ENCODE assay signal across 10 cellular contexts in genomic region chr6:33886673-33887144, GRCh38.
DNase-seq lines count a peak whose midpoint lies in the region; ATAC-seq and TF ChIP-seq lines count a peak whose summit lies in the region.
"Had no signal": no experiment of that assay in that cellular context is flagged by ENCODE, and none has a peak within 500 bp of the region (broad histone marks: within the 10 kb centered on the region; RNA-seq: fewer than 3 reads in every experiment).

No MANE protein-coding gene starts in this region.

- ATAC-seq in GM19328 (IDR thresholded peaks at IDR 0.05; ENCODE audit: unreplicated experiment), result no peak

- DNase-seq in GM03348 (ENCODE audit: low spot score), result peak; percentile 89
- DNase-seq in RPMI7951 (ENCODE audit: low read depth), result peak; percentile 64
- DNase-seq in epithelial cell of prostate (ENCODE audit: low read depth, low spot score), result peak; percentile 51
- DNase-seq in nephron progenitor cell, result no peak
- no peak for DNase-seq in amniotic stem cell (lab: John Stamatoyannopoulos, UW)
- no peak for DNase-seq in COLO668 (lab: John Stamatoyannopoulos, UW; ENCODE audit: unreplicated experiment)
- DNase-seq in mesenteric fat pad (ENCODE audit: low spot score), result no peak
- DNase-seq: hippocampal formation, NCI-H446 had no signal

- peak overlapping the region; percentile 72 for H3K27ac Mint-ChIP-seq in nephron progenitor cell

- peak overlapping the region; percentile 31 for H3K27ac ChIP-seq in epithelial cell of prostate

- no peaks in the 10 kb centered on the region for H3K27me3 Mint-ChIP-seq in nephron progenitor cell (ENCODE audit: low read depth, poor library complexity)

- H3K36me3 Mint-ChIP-seq in nephron progenitor cell (ENCODE audit: low read depth), result no peaks in the 10 kb centered on the region

- no peaks in the 10 kb centered on the region for H3K9me3 Mint-ChIP-seq in nephron progenitor cell

- no peak for TF ChIP-seq CTCF in nephron progenitor cell (IDR thresholded peaks at IDR 0.05)

- H3K4me1 Mint-ChIP-seq in nephron progenitor cell, result peaks cover 40% of the 10 kb centered on the region

- no peak overlapping the region for H3K4me3 Mint-ChIP-seq in nephron progenitor cell

Comparison
In these comparisons a context has a peak if more than half of its experiments do, and no peak if none do; other contexts are left out.
1. DNase-seq: peak in GM03348 (single experiment), RPMI7951 (single experiment) and epithelial cell of prostate (single experiment); none in nephron progenitor cell (single experiment), amniotic stem cell (single experiment), COLO668 (single experiment) and mesenteric fat pad (single experiment).